Comparison of ENCODE assay signal across 8 cellular contexts in genomic region chr15:59104912-59105732, GRCh38. TPM values are rescaled to one million over a fixed set of nuclear protein-coding genes. Genes with fewer than 3 reads are reported as not detected.
DNase-seq lines count a peak whose midpoint lies in the region; ATAC-seq and TF ChIP-seq lines count a peak whose summit lies in the region.

Gene CCNB2, plus strand, starts transcription at chr15:59105146. Its CDS starts 123 bp downstream, at chr15:59105269.

- peak within 1 kb of the TSS; percentile 80 for H3K27ac Mint-ChIP-seq in activated B cell treated with CpG ODN at 0.5 μM for 24 hours

- POLR2A ChIA-PET in activated B cell treated with CpG ODN at 0.5 μM for 24 hours (lab: Charles Lee) = interaction anchor here (0.6 to 0.7 kb wide), 2 partner anchors 175 to 195 kb away, joined by 3 to 4 read pairs; no protein-coding TSS in a partner anchor

- peak within 1 kb of the TSS; percentile 85 for H3K4me3 Mint-ChIP-seq in activated B cell treated with CpG ODN at 0.5 μM for 24 hours

- DNase-seq in AG10803 (ENCODE audit: low read depth) = peak; percentile 90
- peak; percentile 75 for DNase-seq in NCI-H345 treated with DMSO at 0.1 percent for 48 hours (lab: John Stamatoyannopoulos, UW; ENCODE audit: unreplicated experiment)
- peak; percentile 64 for DNase-seq in activated B cell treated with CpG ODN at 0.5 μM for 24 hours
- DNase-seq in caudate nucleus (lab: John Stamatoyannopoulos, UW) = peak; percentile 12 to 92 (median 75)
- DNase-seq in inferior parietal cortex (ENCODE audit: extremely low spot score) = peak; percentile 95
- DNase-seq in stimulated activated CD4-positive, alpha-beta T cell treated with anti-CD3 and anti-CD28 coated beads, Interleukin-12 subunit alpha, Interleukin-12 subunit beta, amount 100 ng/mL, for 24 hours (ENCODE audit: low read depth in 2 of 2) = peak; percentile 57 to 70

- ATAC-seq in GM19035 (IDR thresholded peaks at IDR 0.05; ENCODE audit: unreplicated experiment) = peak; percentile 97
- ATAC-seq in HG03342 (IDR thresholded peaks at IDR 0.05; ENCODE audit: unreplicated experiment) = peak; percentile 98
- ATAC-seq in activated B cell treated with CpG ODN at 0.5 μM for 24 hours (ENCODE audit: low read depth) = peak; percentile 100

- TF ChIP-seq CTCF in AG10803 (conservative IDR thresholded peaks at IDR 0.05; ENCODE audit: low read length) = no peak
- TF ChIP-seq CTCF in activated B cell treated with CpG ODN at 0.5 μM for 24 hours (IDR thresholded peaks at IDR 0.05) = no peak

- intact Hi-C loops in activated B cell treated with CpG ODN at 0.5 μM for 24 hours (cut with micrococcal nuclease) = loop anchor here (1.0 kb wide), 1 partner anchor 172 kb away; the partner anchor contains the start of gene SLTM

- peak within 1 kb of the TSS; percentile 93 for H3K4me3 ChIP-seq in AG10803 (ENCODE audit: low read length)

- H3K36me3 Mint-ChIP-seq in activated B cell treated with CpG ODN at 0.5 μM for 24 hours (ENCODE audit: low read depth) = peaks cover 3% of the 10 kb centered on the region

- H3K4me1 Mint-ChIP-seq in activated B cell treated with CpG ODN at 0.5 μM for 24 hours = peaks cover 13% of the 10 kb centered on the region

- CTCF ChIA-PET in activated B cell treated with CpG ODN at 0.5 μM for 24 hours (lab: Charles Lee) = no interaction called here

- H3K9me3 Mint-ChIP-seq in activated B cell treated with CpG ODN at 0.5 μM for 24 hours = no peaks in the 10 kb centered on the region

- no peak within 1 kb of the TSS for H3K27ac ChIP-seq in caudate nucleus (ENCODE audit: low read depth, low read length)

- H3K27me3 Mint-ChIP-seq in activated B cell treated with CpG ODN at 0.5 μM for 24 hours = no peaks in the 10 kb centered on the region

RNA-seq across cellular contexts. Expression of gene CCNB2, which starts in this region (rescaled TPM):
- total RNA-seq in activated B cell treated with CpG ODN at 0.5 μM for 24 hours = 0.82 and 0.88 TPM in 2 replicates

Comparison
In these comparisons a context has a peak if more than half of its experiments do, and no peak if none do; other contexts are left out.
1. Peak in DNase-seq and ATAC-seq in activated B cell treated with CpG ODN at 0.5 μM for 24 hours; RNA of the gene not detected or under 1 TPM.